8 cellular contexts compared by ENCODE assay signal in the genomic region with DNA sequence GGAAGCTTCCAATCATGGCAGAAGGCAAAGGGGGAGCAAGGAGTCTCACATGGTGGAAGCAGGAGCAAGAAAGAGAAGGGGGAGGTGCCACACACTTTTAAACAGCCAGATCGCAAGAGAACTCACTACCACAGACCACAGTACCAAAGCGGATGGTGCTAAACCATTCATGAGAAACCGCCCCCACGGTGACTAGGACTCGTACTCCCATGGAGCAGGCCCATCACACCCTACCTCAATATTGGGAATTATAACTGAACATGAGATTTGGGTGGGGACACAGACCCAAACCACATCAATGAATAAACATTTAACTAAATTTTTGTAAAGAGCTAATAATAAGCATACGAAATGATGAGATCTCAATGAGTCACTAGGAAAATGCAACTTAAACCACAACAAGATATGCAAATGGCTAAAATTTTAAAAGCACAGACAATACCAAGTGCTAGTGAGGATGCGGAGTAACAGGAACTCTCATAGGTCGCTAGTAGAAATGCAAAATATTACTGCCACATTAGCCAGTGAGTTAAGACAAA.
A peak's percentile ranks its signal among the peaks of the same experiment; 100 is the strongest.
DNase-seq lines count a peak whose midpoint lies in the region; ATAC-seq lines count a peak whose summit lies in the region.

No MANE protein-coding gene starts in this region.

- DNase-seq in GM19238 (ENCODE audit: insufficient read length, low spot score) (peak; percentile 40), ACHN (no peak), NAMALWA (ENCODE audit: low spot score) (no peak), cerebellar cortex (ENCODE audit: low spot score) (no peak), NCI-H1694 treated with DMSO at 0.1 percent for 48 hours (lab: John Stamatoyannopoulos, UW) (no peak)
- DNase-seq in activated T-helper 9 cell treated with anti-CD3 and anti-CD28 coated beads, Interleukin-2, amount 50 U/mL, for 16 hours (ENCODE audit: low read depth) = peak; percentile 55
- DNase-seq in stimulated activated CD4-positive, alpha-beta T cell treated with anti-CD3 and anti-CD28 coated beads, Interleukin-4, amount 100 ng/mL, for 1 hour = peak; percentile 51

- ATAC-seq in HG03442 (IDR thresholded peaks at IDR 0.05; ENCODE audit: unreplicated experiment) = peak; percentile 59

- in situ Hi-C loops in ACHN (cut with HindIII; ENCODE audit: low pct_ligation_motif_present, low pct_unique_long_range_greater_than_20kb, low sequenced_read_pairs) = no loop called here

Comparison
In these comparisons a context has a peak if more than half of its experiments do, and no peak if none do; other contexts are left out.
1. DNase-seq: peak in GM19238 (single experiment), activated T-helper 9 cell treated with anti-CD3 and anti-CD28 coated beads, Interleukin-2, amount 50 U/mL, for 16 hours (single experiment) and stimulated activated CD4-positive, alpha-beta T cell treated with anti-CD3 and anti-CD28 coated beads, Interleukin-4, amount 100 ng/mL, for 1 hour (single experiment); none in ACHN (single experiment), NAMALWA (single experiment), cerebellar cortex (single experiment) and NCI-H1694 treated with DMSO at 0.1 percent for 48 hours (single experiment).